Comparison of ENCODE assay signal across 7 cellular contexts in genomic region chr12:55708695-55709233, GRCh38. TPM values are rescaled to one million over a fixed set of nuclear protein-coding genes. Genes with fewer than 3 reads are reported as not detected.
DNase-seq lines count a peak whose midpoint lies in the region; ATAC-seq and TF ChIP-seq lines count a peak whose summit lies in the region.

No MANE protein-coding gene starts in this region.

- H3K4me3 ChIP-seq in iPS DF 6.9 (ENCODE audit: low read length) (peak overlapping the region; percentile 46; the same call in 1 of the 2 replicates), smooth muscle cell (no peak overlapping the region)

- H3K27ac ChIP-seq in iPS DF 6.9 (ENCODE audit: low read length) (no peak overlapping the region), smooth muscle cell (ENCODE audit: low read depth) (no peak overlapping the region)

- no peak for DNase-seq in HFFc6
- no peak for DNase-seq in activated T-helper 1 cell treated with anti-CD3 and anti-CD28 coated beads, Interleukin-12 subunit alpha, Interleukin-12 subunit beta, Interleukin-2, Interleukin-4 antibody, amounts not matched to agents 30 ng/mL and 10 ng/mL and 1 ng/mL, durations not matched to agents 14 hours and 24 hours and 36 hours (ENCODE audit: low spot score)
- DNase-seq in iPS DF 6.9 (ENCODE audit: low read depth, low spot score): no peak
- DNase-seq in smooth muscle cell (lab: John Stamatoyannopoulos, UW; ENCODE audit: unreplicated experiment): no peak
- DNase-seq in HK-2 (ENCODE audit: unreplicated experiment): no peak
- DNase-seq in activated gamma-delta T cell treated with Interleukin-2 at 50 U/mL for 16 hours: no peak

- no peak overlapping the region for H2AFZ ChIP-seq in smooth muscle cell (ENCODE audit: low read depth)

- peak overlapping the region; percentile 86 for H3K4me3 Mint-ChIP-seq in HFFc6
- peak overlapping the region; percentile 78 for H3K4me3 Mint-ChIP-seq in activated T-helper 1 cell treated with anti-CD3 and anti-CD28 coated beads, Interleukin-12 subunit alpha, Interleukin-12 subunit beta, Interleukin-2, Interleukin-4 antibody, amounts not matched to agents 30 ng/mL and 10 ng/mL and 1 ng/mL, durations not matched to agents 14 hours and 24 hours and 36 hours

- H3K9me3 ChIP-seq in iPS DF 6.9 (ENCODE audit: control insufficient read depth, insufficient read depth, low read length) (no peaks in the 10 kb centered on the region), smooth muscle cell (replicated peaks; ENCODE audit: low read depth) (no peaks in the 10 kb centered on the region)

- H3K9me3 Mint-ChIP-seq in HFFc6: no peaks in the 10 kb centered on the region
- no peaks in the 10 kb centered on the region for H3K9me3 Mint-ChIP-seq in activated T-helper 1 cell treated with anti-CD3 and anti-CD28 coated beads, Interleukin-12 subunit alpha, Interleukin-12 subunit beta, Interleukin-2, Interleukin-4 antibody, amounts not matched to agents 30 ng/mL and 10 ng/mL and 1 ng/mL, durations not matched to agents 14 hours and 24 hours and 36 hours

- intact Hi-C loops in activated T-helper 1 cell treated with anti-CD3 and anti-CD28 coated beads, Interleukin-12 subunit alpha, Interleukin-12 subunit beta, Interleukin-2, Interleukin-4 antibody, amounts not matched to agents 30 ng/mL and 10 ng/mL and 1 ng/mL, durations not matched to agents 14 hours and 24 hours and 36 hours (cut with micrococcal nuclease): loop anchor here (1.0 kb wide), 1 partner anchor 8 kb away; the partner anchor contains the start of gene BLOC1S1

- H3K27me3 Mint-ChIP-seq in HFFc6 (ENCODE audit: insufficient read depth): peaks cover 19% of the 10 kb centered on the region
- H3K27me3 Mint-ChIP-seq in activated T-helper 1 cell treated with anti-CD3 and anti-CD28 coated beads, Interleukin-12 subunit alpha, Interleukin-12 subunit beta, Interleukin-2, Interleukin-4 antibody, amounts not matched to agents 30 ng/mL and 10 ng/mL and 1 ng/mL, durations not matched to agents 14 hours and 24 hours and 36 hours (ENCODE audit: insufficient read depth): peaks cover 62% of the 10 kb centered on the region

- H3K36me3 Mint-ChIP-seq in HFFc6 (ENCODE audit: low read depth): no peaks in the 10 kb centered on the region
- H3K36me3 Mint-ChIP-seq in activated T-helper 1 cell treated with anti-CD3 and anti-CD28 coated beads, Interleukin-12 subunit alpha, Interleukin-12 subunit beta, Interleukin-2, Interleukin-4 antibody, amounts not matched to agents 30 ng/mL and 10 ng/mL and 1 ng/mL, durations not matched to agents 14 hours and 24 hours and 36 hours (ENCODE audit: low read depth): no peaks in the 10 kb centered on the region

- no peaks in the 10 kb centered on the region for H3K27me3 ChIP-seq in iPS DF 6.9 (ENCODE audit: control insufficient read depth, insufficient read depth, low read length)
- peaks cover 62% of the 10 kb centered on the region for H3K27me3 ChIP-seq in smooth muscle cell (ENCODE audit: low read depth)

- no peak overlapping the region for H3K27ac Mint-ChIP-seq in HFFc6
- H3K27ac Mint-ChIP-seq in activated T-helper 1 cell treated with anti-CD3 and anti-CD28 coated beads, Interleukin-12 subunit alpha, Interleukin-12 subunit beta, Interleukin-2, Interleukin-4 antibody, amounts not matched to agents 30 ng/mL and 10 ng/mL and 1 ng/mL, durations not matched to agents 14 hours and 24 hours and 36 hours: no peak overlapping the region

- H3K9ac ChIP-seq in smooth muscle cell (ENCODE audit: low read depth): no peak overlapping the region

- no peaks in the 10 kb centered on the region for H3K79me2 ChIP-seq in smooth muscle cell (ENCODE audit: low read depth)

- no CpG with 5 or more reads among the region's 3 CpGs for WGBS in iPS DF 6.9 (ENCODE audit: insufficient coverage, insufficient read length)
- WGBS in smooth muscle cell (ENCODE audit: low lambda C conversion rate): 43% methylated on average over 3 of the region's 3 CpGs

- H3K36me3 ChIP-seq in iPS DF 6.9 (ENCODE audit: control insufficient read depth, insufficient read depth, low read length) (no peaks in the 10 kb centered on the region), smooth muscle cell (ENCODE audit: low read depth) (no peaks in the 10 kb centered on the region)

- peaks cover 49% of the 10 kb centered on the region for H3K4me1 Mint-ChIP-seq in HFFc6 (ENCODE audit: low read depth)
- peaks cover 21% of the 10 kb centered on the region for H3K4me1 Mint-ChIP-seq in activated T-helper 1 cell treated with anti-CD3 and anti-CD28 coated beads, Interleukin-12 subunit alpha, Interleukin-12 subunit beta, Interleukin-2, Interleukin-4 antibody, amounts not matched to agents 30 ng/mL and 10 ng/mL and 1 ng/mL, durations not matched to agents 14 hours and 24 hours and 36 hours (ENCODE audit: low read depth)

- no peaks in the 10 kb centered on the region for H3F3A ChIP-seq in smooth muscle cell (ENCODE audit: low read depth)

- H4K20me1 ChIP-seq in smooth muscle cell (ENCODE audit: low read depth): no peaks in the 10 kb centered on the region

- TF ChIP-seq CTCF in HFFc6 (IDR thresholded peaks at IDR 0.05): no peak
- TF ChIP-seq CTCF in smooth muscle cell (IDR thresholded peaks at IDR 0.05; ENCODE audit: borderline replicate concordance, insufficient read depth, poor library complexity, severe bottlenecking): no peak

- ATAC-seq in GM19035 (IDR thresholded peaks at IDR 0.05; ENCODE audit: unreplicated experiment): no peak

- H3K4me1 ChIP-seq in iPS DF 6.9 (ENCODE audit: control insufficient read depth, insufficient read depth, low read length) (no peaks in the 10 kb centered on the region; the same call in 1 of the 2 replicates), smooth muscle cell (ENCODE audit: low read depth) (peaks cover 3% of the 10 kb centered on the region)

- peak overlapping the region; percentile 90 for H3K4me2 ChIP-seq in smooth muscle cell

RNA-seq across cellular contexts. Expression of gene ITGA7, which starts 1.1 kb away (rescaled TPM):
- 1 to 10 TPM in 4 of 6 experiments, under 1 TPM in 2; 0.95 to 2.3 (median 1.2) TPM for total RNA-seq in HFFc6 (2021; fragmentation: NEBNext Ultra II Directional; extraction: Animal tissue kit (Norgen Biotek cat#: 25700))
- total RNA-seq in activated T-helper 1 cell treated with anti-CD3 and anti-CD28 coated beads, Interleukin-12 subunit alpha, Interleukin-12 subunit beta, Interleukin-2, Interleukin-4 antibody, amounts not matched to agents 30 ng/mL and 10 ng/mL and 1 ng/mL, durations not matched to agents 14 hours and 24 hours and 36 hours: 0.88 and 1.1 TPM in 2 replicates
- total RNA-seq in smooth muscle cell: 0.90 and 1.3 TPM in 2 replicates
- 1.1 and 1.6 TPM in 2 replicates for polyA plus RNA-seq in smooth muscle cell

RNA-seq across cellular contexts. Expression of gene BLOC1S1, which starts 7.1 kb away (rescaled TPM):
- 100 to 1,000 TPM in 4 of 6 experiments, 10 to 100 TPM in 2; 87.4 to 113 (median 104) TPM for total RNA-seq in HFFc6 (2021; fragmentation: NEBNext Ultra II Directional; extraction: Animal tissue kit (Norgen Biotek cat#: 25700))
- total RNA-seq in activated T-helper 1 cell treated with anti-CD3 and anti-CD28 coated beads, Interleukin-12 subunit alpha, Interleukin-12 subunit beta, Interleukin-2, Interleukin-4 antibody, amounts not matched to agents 30 ng/mL and 10 ng/mL and 1 ng/mL, durations not matched to agents 14 hours and 24 hours and 36 hours: 62.5 and 64.8 TPM in 2 replicates
- 107 and 146 TPM in 2 replicates for total RNA-seq in smooth muscle cell
- polyA plus RNA-seq in smooth muscle cell: 142 and 150 TPM in 2 replicates

RNA-seq across cellular contexts. Expression of gene RDH5, which starts 11.4 kb away (rescaled TPM):
- total RNA-seq in HFFc6 (2021; fragmentation: NEBNext Ultra II Directional; extraction: Animal tissue kit (Norgen Biotek cat#: 25700)): 10 to 100 TPM in 2 of 6 experiments, 1 to 10 TPM in 4; 6.6 to 13.2 (median 7.8) TPM
- total RNA-seq in activated T-helper 1 cell treated with anti-CD3 and anti-CD28 coated beads, Interleukin-12 subunit alpha, Interleukin-12 subunit beta, Interleukin-2, Interleukin-4 antibody, amounts not matched to agents 30 ng/mL and 10 ng/mL and 1 ng/mL, durations not matched to agents 14 hours and 24 hours and 36 hours: 4.2 and 6.7 TPM in 2 replicates
- 3.0 TPM in 1 of 2 replicates, not detected in the other for total RNA-seq in smooth muscle cell
- 3.7 and 9.2 TPM in 2 replicates for polyA plus RNA-seq in smooth muscle cell

RNA-seq across cellular contexts. Expression of gene CD63, which starts 20.0 kb away (rescaled TPM):
- total RNA-seq in HFFc6 (2021; fragmentation: NEBNext Ultra II Directional; extraction: Animal tissue kit (Norgen Biotek cat#: 25700)): 1,000 to 10,000 TPM; 1,860 to 2,483 (median 2,072) TPM
- total RNA-seq in activated T-helper 1 cell treated with anti-CD3 and anti-CD28 coated beads, Interleukin-12 subunit alpha, Interleukin-12 subunit beta, Interleukin-2, Interleukin-4 antibody, amounts not matched to agents 30 ng/mL and 10 ng/mL and 1 ng/mL, durations not matched to agents 14 hours and 24 hours and 36 hours: 183 and 198 TPM in 2 replicates
- 1,095 and 1,107 TPM in 2 replicates for total RNA-seq in smooth muscle cell
- polyA plus RNA-seq in smooth muscle cell: 2,224 and 2,317 TPM in 2 replicates

RNA-seq across cellular contexts. Expression of gene GDF11, which starts 34.2 kb away (rescaled TPM):
- 10 to 100 TPM; 15.8 to 25.9 (median 16.9) TPM for total RNA-seq in HFFc6 (2021; fragmentation: NEBNext Ultra II Directional; extraction: Animal tissue kit (Norgen Biotek cat#: 25700))
- 14.2 and 15.2 TPM in 2 replicates for total RNA-seq in activated T-helper 1 cell treated with anti-CD3 and anti-CD28 coated beads, Interleukin-12 subunit alpha, Interleukin-12 subunit beta, Interleukin-2, Interleukin-4 antibody, amounts not matched to agents 30 ng/mL and 10 ng/mL and 1 ng/mL, durations not matched to agents 14 hours and 24 hours and 36 hours
- 2.8 and 3.5 TPM in 2 replicates for total RNA-seq in smooth muscle cell
- polyA plus RNA-seq in smooth muscle cell: 2.3 and 2.6 TPM in 2 replicates
